In genomic region chr5:160303690-160304089, GRCh38 we compare ENCODE assay signal across 19 cellular contexts. TPM values are rescaled to one million over a fixed set of nuclear protein-coding genes. Genes with fewer than 3 reads are reported as not detected.
DNase-seq lines count a peak whose midpoint lies in the region; TF ChIP-seq lines count a peak whose summit lies in the region.
"Had no signal": no experiment of that assay in that cellular context is flagged by ENCODE, and none has a peak within 500 bp of the region (broad histone marks: within the 10 kb centered on the region; RNA-seq: fewer than 3 reads in every experiment).

No MANE protein-coding gene starts in this region.

- no peaks in the 10 kb centered on the region for H3K4me1 ChIP-seq in HEK293 (ENCODE audit: control insufficient read depth, insufficient read depth, low read length)
- H3K4me1 ChIP-seq in left ventricle myocardium inferior, result peaks cover 11% of the 10 kb centered on the region

- DNase-seq in G401 (ENCODE audit: low spot score) (peak; percentile 60), NCI-H69 (lab: John Stamatoyannopoulos, UW) (peak; percentile 28), left ventricle myocardium inferior (peak; percentile 25), immature natural killer cell (no peak)
- DNase-seq in activated naive CD4-positive, alpha-beta T cell treated with anti-CD3 and anti-CD28 coated beads, Interleukin-2, amount 50 U/mL, for 16 hours, result no peak
- no peak for DNase-seq in activated CD4-positive, alpha-beta T cell treated with anti-CD3 and anti-CD28 coated beads, Interleukin-2, amount 10 ng/mL, durations not matched to agents 24 days and 14 days
- DNase-seq: Caco-2; CD4-positive, CD25-positive, alpha-beta regulatory T cell; DMS53; HCEC 1CT; MG63; NCI-H1092; NCI-H187; NCI-H345; NCI-H526; PC-3; SW 1271 had no signal

- no peak for TF ChIP-seq CTCF in HEK293 (tag by site-specific recombination; IDR thresholded peaks at IDR 0.05)
- TF ChIP-seq CTCF in left ventricle myocardium inferior (IDR thresholded peaks at IDR 0.05; ENCODE audit: borderline replicate concordance), result no peak

- intact Hi-C loops in left ventricle myocardium inferior (cut with micrococcal nuclease), result no loop called here
- intact Hi-C loops in activated CD4-positive, alpha-beta T cell treated with anti-CD3 and anti-CD28 coated beads, Interleukin-2, amount 10 ng/mL, durations not matched to agents 24 days and 14 days (cut with micrococcal nuclease), result no loop called here

- H3K4me1 Mint-ChIP-seq in immature natural killer cell, result peaks cover 36 to 59% of the 10 kb centered on the region in 2 donors
- H3K4me1 Mint-ChIP-seq in activated CD4-positive, alpha-beta T cell treated with anti-CD3 and anti-CD28 coated beads, Interleukin-2, amount 10 ng/mL, durations not matched to agents 24 days and 14 days, result no peaks in the 10 kb centered on the region
- H3K4me1 Mint-ChIP-seq: B cell; CD4-positive, CD25-positive, alpha-beta regulatory T cell had no signal

- H3K27ac ChIP-seq in HEK293 (ENCODE audit: extremely low read depth, low read depth, low read length) (no peak overlapping the region), left ventricle myocardium inferior (replicated peaks) (no peak overlapping the region)

- CTCF ChIA-PET in HEK293 (lab: Yijun Ruan, JAX), result interaction anchor here (0.7 kb wide), 1 partner anchor 18 kb away, joined by 4 read pairs; no protein-coding TSS in a partner anchor

- no peak overlapping the region for H3K4me3 Mint-ChIP-seq in immature natural killer cell
- H3K4me3 Mint-ChIP-seq in activated CD4-positive, alpha-beta T cell treated with anti-CD3 and anti-CD28 coated beads, Interleukin-2, amount 10 ng/mL, durations not matched to agents 24 days and 14 days, result no peak overlapping the region
- H3K4me3 Mint-ChIP-seq: B cell; CD4-positive, CD25-positive, alpha-beta regulatory T cell had no signal

- peaks cover 0 to 24% (median 6%) of the 10 kb centered on the region in 3 donors for H3K36me3 Mint-ChIP-seq in immature natural killer cell
- H3K36me3 Mint-ChIP-seq in activated CD4-positive, alpha-beta T cell treated with anti-CD3 and anti-CD28 coated beads, Interleukin-2, amount 10 ng/mL, durations not matched to agents 24 days and 14 days (ENCODE audit: low read depth), result no peaks in the 10 kb centered on the region
- H3K36me3 Mint-ChIP-seq: CD4-positive, CD25-positive, alpha-beta regulatory T cell had no signal

- no peaks in the 10 kb centered on the region for H3K9me3 ChIP-seq in HEK293 (ENCODE audit: control insufficient read depth, insufficient read depth, low read depth, low read length)
- no peaks in the 10 kb centered on the region for H3K9me3 ChIP-seq in left ventricle myocardium inferior (replicated peaks)
- H3K9me3 ChIP-seq: Caco-2, MG63 had no signal

- in situ Hi-C loops in G401 (cut with HindIII; ENCODE audit: low sequenced_read_pairs), result no loop called here

- peaks cover 1 to 3% (median 2%) of the 10 kb centered on the region in 3 donors for H3K27me3 Mint-ChIP-seq in immature natural killer cell (ENCODE audit: low read depth in 3 of 3)
- peaks cover 10% of the 10 kb centered on the region for H3K27me3 Mint-ChIP-seq in activated CD4-positive, alpha-beta T cell treated with anti-CD3 and anti-CD28 coated beads, Interleukin-2, amount 10 ng/mL, durations not matched to agents 24 days and 14 days

- H3K27ac Mint-ChIP-seq in immature natural killer cell, result peak overlapping the region in 2 of 6 donors; percentile 53 to 79
- H3K27ac Mint-ChIP-seq in activated CD4-positive, alpha-beta T cell treated with anti-CD3 and anti-CD28 coated beads, Interleukin-2, amount 10 ng/mL, durations not matched to agents 24 days and 14 days, result no peak overlapping the region
- H3K27ac Mint-ChIP-seq: B cell; CD4-positive, CD25-positive, alpha-beta regulatory T cell had no signal

- H3K4me3 ChIP-seq in HEK293 (ENCODE audit: low read depth, low read length) (no peak overlapping the region), left ventricle myocardium inferior (no peak overlapping the region)
- H3K4me3 ChIP-seq: MG63 had no signal

- H3K27me3 ChIP-seq in left ventricle myocardium inferior (ENCODE audit: low read depth), result no peaks in the 10 kb centered on the region

- POLR2A ChIA-PET in HEK293 (lab: Yijun Ruan, JAX), result interaction anchor here (0.6 kb wide), 1 partner anchor 29 kb away, joined by 3 read pairs; no protein-coding TSS in a partner anchor

- H3K9me3 Mint-ChIP-seq in immature natural killer cell, result no peaks in the 10 kb centered on the region
- H3K9me3 Mint-ChIP-seq in activated CD4-positive, alpha-beta T cell treated with anti-CD3 and anti-CD28 coated beads, Interleukin-2, amount 10 ng/mL, durations not matched to agents 24 days and 14 days, result no peaks in the 10 kb centered on the region

- H3K36me3 ChIP-seq in HEK293 (ENCODE audit: control insufficient read depth in 2 of 2, insufficient read depth in 1 of 2, low read length in 2 of 2) (no peaks in the 10 kb centered on the region), left ventricle myocardium inferior (no peaks in the 10 kb centered on the region)
- H3K36me3 ChIP-seq: MG63 had no signal

TF ChIP-seq in HEK293, 187 proteins besides CTCF, POLR2A, EP300 and RAD21:
- TF ChIP-seq ZSCAN4 (tag by site-specific recombination; IDR thresholded peaks at IDR 0.05) (peak; percentile 73), ZSCAN16 (tag by site-specific recombination; IDR thresholded peaks at IDR 0.05) (no peak), ZIC2 (tag by site-specific recombination; IDR thresholded peaks at IDR 0.05) (no peak), ATF2 (tag by site-specific recombination; IDR thresholded peaks at IDR 0.05; ENCODE audit: low read depth) (no peak), INSM2 (tag by site-specific recombination; IDR thresholded peaks at IDR 0.05) (no peak), ZNF132 (tag by site-specific recombination; IDR thresholded peaks at IDR 0.05; ENCODE audit: borderline replicate concordance) (no peak), ZBTB1 (tag by site-specific recombination; IDR thresholded peaks at IDR 0.05) (no peak)

RNA-seq across cellular contexts. Expression of gene CCNJL, which starts 8.7 kb away (rescaled TPM):
- 3.1 and 5.4 TPM in 2 replicates for total RNA-seq in G401 (2014; rRNA removed; shearing (Covaris generic))
- 6.5 TPM for total RNA-seq in left ventricle myocardium inferior
- 10 to 100 TPM; 16.3 to 29.7 (median 26.7) TPM for polyA plus RNA-seq in immature natural killer cell
- total RNA-seq in activated CD4-positive, alpha-beta T cell treated with anti-CD3 and anti-CD28 coated beads, Interleukin-2, amount 10 ng/mL, durations not matched to agents 24 days and 14 days, result not detected in 2 replicates
- total RNA-seq: CD4-positive, CD25-positive, alpha-beta regulatory T cell had no signal
- polyA plus RNA-seq: CD4-positive, CD25-positive, alpha-beta regulatory T cell had no signal

Comparison
In these comparisons a context has a peak if more than half of its experiments do, and no peak if none do; other contexts are left out.
1. DNase-seq: peak in G401 (single experiment), NCI-H69 (single experiment) and left ventricle myocardium inferior (single experiment); none in immature natural killer cell (0 of 3), activated naive CD4-positive, alpha-beta T cell treated with anti-CD3 and anti-CD28 coated beads, Interleukin-2, amount 50 U/mL, for 16 hours (single experiment) and activated CD4-positive, alpha-beta T cell treated with anti-CD3 and anti-CD28 coated beads, Interleukin-2, amount 10 ng/mL, durations not matched to agents 24 days and 14 days (single experiment).